In genomic region chr12:80607361-80608135, GRCh38 we compare ENCODE assay signal across 16 cellular contexts.
DNase-seq lines count a peak whose midpoint lies in the region; ATAC-seq and TF ChIP-seq lines count a peak whose summit lies in the region.
"Had no signal": no experiment of that assay in that cellular context is flagged by ENCODE, and none has a peak within 500 bp of the region (broad histone marks: within the 10 kb centered on the region; RNA-seq: fewer than 3 reads in every experiment).

No MANE protein-coding gene starts in this region.

- TF ChIP-seq CTCF in GM12873 (IDR thresholded peaks at IDR 0.05; ENCODE audit: insufficient read depth, low read depth, low read length, missing control alignments) (peak; percentile 20), KMS-11 (conservative IDR thresholded peaks at IDR 0.05; ENCODE audit: low read depth, low read length) (peak; percentile 55), mammary epithelial cell (conservative IDR thresholded peaks at IDR 0.05 in 1 of 2, IDR thresholded peaks at IDR 0.05 in 1 of 2; ENCODE audit: extremely low read depth in 1 of 2, insufficient read depth in 1 of 2, low read depth in 1 of 2, low read length in 2 of 2) (peak; percentile 40 to 50), osteoblast (IDR thresholded peaks at IDR 0.05; ENCODE audit: extremely low read depth, low read depth, low read length) (peak; percentile 20)

- H3K4me3 Mint-ChIP-seq in activated T-helper 17 cell treated with anti-CD3 and anti-CD28 coated beads, Interleukin-2, amount 50 U/mL, for 72 hours, result no peak overlapping the region

- no peaks in the 10 kb centered on the region for H3K4me1 Mint-ChIP-seq in activated T-helper 17 cell treated with anti-CD3 and anti-CD28 coated beads, Interleukin-2, amount 50 U/mL, for 72 hours

- no peak overlapping the region for H3K27ac Mint-ChIP-seq in activated T-helper 17 cell treated with anti-CD3 and anti-CD28 coated beads, Interleukin-2, amount 50 U/mL, for 72 hours

- no peaks in the 10 kb centered on the region for H3K27me3 ChIP-seq in KMS-11 (ENCODE audit: insufficient read depth, low read depth)
- H3K27me3 ChIP-seq in mammary epithelial cell (ENCODE audit: insufficient read depth, low read length), result no peaks in the 10 kb centered on the region
- H3K27me3 ChIP-seq in osteoblast (ENCODE audit: insufficient read depth, low read length), result no peaks in the 10 kb centered on the region

- H3K27me3 Mint-ChIP-seq in activated T-helper 17 cell treated with anti-CD3 and anti-CD28 coated beads, Interleukin-2, amount 50 U/mL, for 72 hours, result no peaks in the 10 kb centered on the region

- no TSS peak for BruUV-seq in mammary epithelial cell (replicated peaks; lab: Mats Ljungman, UMichigan)

- H3K36me3 ChIP-seq in KMS-11 (ENCODE audit: insufficient read depth), result no peaks in the 10 kb centered on the region
- no peaks in the 10 kb centered on the region for H3K36me3 ChIP-seq in mammary epithelial cell (ENCODE audit: insufficient read depth, low read length)
- no peaks in the 10 kb centered on the region for H3K36me3 ChIP-seq in osteoblast (ENCODE audit: insufficient read depth, low read length)
- H3K36me3 ChIP-seq: WERI-Rb-1 had no signal

- no peak overlapping the region for H3K27ac ChIP-seq in KMS-11
- H3K27ac ChIP-seq in mammary epithelial cell (ENCODE audit: insufficient read depth, low read depth, low read length), result no peak overlapping the region
- no peak overlapping the region for H3K27ac ChIP-seq in osteoblast (ENCODE audit: low read depth, low read length)
- H3K27ac ChIP-seq: WERI-Rb-1 had no signal

- peaks cover 15% of the 10 kb centered on the region for H3K9me3 Mint-ChIP-seq in activated T-helper 17 cell treated with anti-CD3 and anti-CD28 coated beads, Interleukin-2, amount 50 U/mL, for 72 hours

- H3K4me1 ChIP-seq in KMS-11 (ENCODE audit: low read depth, poor library complexity, severe bottlenecking), result no peaks in the 10 kb centered on the region
- H3K4me1 ChIP-seq in mammary epithelial cell (ENCODE audit: insufficient read depth, low read length), result no peaks in the 10 kb centered on the region
- no peaks in the 10 kb centered on the region for H3K4me1 ChIP-seq in osteoblast (ENCODE audit: insufficient read depth, low read length)

- CTCF ChIA-PET in mammary epithelial cell (lab: Charles Lee; ENCODE audit: low non-redundant PET), result interaction anchor here (0.5 to 0.7 kb wide), 3 partner anchors 11 to 116 kb away, joined by 3 to 6 read pairs (median 3); no protein-coding TSS in a partner anchor

- ATAC-seq in activated T-helper 17 cell treated with anti-CD3 and anti-CD28 coated beads, Interleukin-2, amount 50 U/mL, for 72 hours (replicated peaks), result no peak
- ATAC-seq: esophagus mucosa, left ventricle myocardium superior had no signal

- DNase-seq in mammary epithelial cell (no peak), osteoblast (ENCODE audit: insufficient read length, low spot score, missing footprints) (no peak), KG1 (lab: John Stamatoyannopoulos, UW) (no peak), COLO668 (lab: John Stamatoyannopoulos, UW; ENCODE audit: unreplicated experiment) (no peak), NCI-H526 (lab: John Stamatoyannopoulos, UW) (no peak)
- DNase-seq: activated effector memory CD4-positive, alpha-beta T cell treated with anti-CD3 and anti-CD28 coated beads, Interleukin-2, amount 50 U/mL, for 16 hours; cortex of kidney; hypothalamus; left ventricle myocardium superior; NCI-H1092; substantia nigra; WERI-Rb-1 had no signal

- dilution Hi-C loops in mammary epithelial cell (cut with HindIII; ENCODE audit: low sequenced_read_pairs), result no loop called here

- H3K9me3 ChIP-seq in mammary epithelial cell (replicated peaks; ENCODE audit: insufficient read depth, low read length), result no peaks in the 10 kb centered on the region
- no peaks in the 10 kb centered on the region for H3K9me3 ChIP-seq in osteoblast (ENCODE audit: low read depth, low read length)

- no peaks in the 10 kb centered on the region for H4K20me1 ChIP-seq in KMS-11 (ENCODE audit: insufficient read depth)
- no peaks in the 10 kb centered on the region for H4K20me1 ChIP-seq in mammary epithelial cell (ENCODE audit: insufficient read depth, low read length)
- no peaks in the 10 kb centered on the region for H4K20me1 ChIP-seq in osteoblast (ENCODE audit: insufficient read depth, low read length)

- H2AFZ ChIP-seq in KMS-11 (ENCODE audit: low read depth) (no peak overlapping the region), mammary epithelial cell (ENCODE audit: low read depth, low read length) (no peak overlapping the region), osteoblast (ENCODE audit: low read length) (no peak overlapping the region)

- no peak overlapping the region for H3K4me3 ChIP-seq in KMS-11 (IDR thresholded peaks at IDR 0.05; ENCODE audit: insufficient read depth, low read depth, low read length)
- H3K4me3 ChIP-seq in mammary epithelial cell (replicated peaks in 1 of 3; ENCODE audit: insufficient read depth in 1 of 3, low read depth in 2 of 3, low read length in 3 of 3), result no peak overlapping the region
- H3K4me3 ChIP-seq in osteoblast (ENCODE audit: insufficient read depth, low read length), result no peak overlapping the region

- intact Hi-C loops in mammary epithelial cell (cut with micrococcal nuclease), result no loop called here

- 87% methylated on average over 3 of the region's 3 CpGs for WGBS in mammary epithelial cell (ENCODE audit: low coverage, missing lambda C conversion rate)

- H3K79me2 ChIP-seq in KMS-11 (ENCODE audit: insufficient read depth, low read depth) (no peaks in the 10 kb centered on the region), mammary epithelial cell (ENCODE audit: insufficient read depth, low read length) (no peaks in the 10 kb centered on the region), osteoblast (ENCODE audit: insufficient read depth, low read length) (no peaks in the 10 kb centered on the region)

- in situ Hi-C loops in mammary epithelial cell (cut with MboI; ENCODE audit: low sequenced_read_pairs in 2 of 2), result loop anchor here in 1 of 2 donors (10.0 kb wide), 2 partner anchors 103 to 133 kb away; no protein-coding TSS in a partner anchor

- no peaks in the 10 kb centered on the region for H3K36me3 Mint-ChIP-seq in activated T-helper 17 cell treated with anti-CD3 and anti-CD28 coated beads, Interleukin-2, amount 50 U/mL, for 72 hours (ENCODE audit: low read depth)

- H3K9ac ChIP-seq in KMS-11 (no peak overlapping the region), mammary epithelial cell (ENCODE audit: insufficient read depth, low read length) (no peak overlapping the region)

- H3K4me2 ChIP-seq in KMS-11 (no peak overlapping the region), mammary epithelial cell (ENCODE audit: insufficient read depth, low read depth, low read length) (no peak overlapping the region), osteoblast (ENCODE audit: insufficient read depth, low read length) (no peak overlapping the region)
